ENCODE assay signal across 20 cellular contexts in the genomic region with DNA sequence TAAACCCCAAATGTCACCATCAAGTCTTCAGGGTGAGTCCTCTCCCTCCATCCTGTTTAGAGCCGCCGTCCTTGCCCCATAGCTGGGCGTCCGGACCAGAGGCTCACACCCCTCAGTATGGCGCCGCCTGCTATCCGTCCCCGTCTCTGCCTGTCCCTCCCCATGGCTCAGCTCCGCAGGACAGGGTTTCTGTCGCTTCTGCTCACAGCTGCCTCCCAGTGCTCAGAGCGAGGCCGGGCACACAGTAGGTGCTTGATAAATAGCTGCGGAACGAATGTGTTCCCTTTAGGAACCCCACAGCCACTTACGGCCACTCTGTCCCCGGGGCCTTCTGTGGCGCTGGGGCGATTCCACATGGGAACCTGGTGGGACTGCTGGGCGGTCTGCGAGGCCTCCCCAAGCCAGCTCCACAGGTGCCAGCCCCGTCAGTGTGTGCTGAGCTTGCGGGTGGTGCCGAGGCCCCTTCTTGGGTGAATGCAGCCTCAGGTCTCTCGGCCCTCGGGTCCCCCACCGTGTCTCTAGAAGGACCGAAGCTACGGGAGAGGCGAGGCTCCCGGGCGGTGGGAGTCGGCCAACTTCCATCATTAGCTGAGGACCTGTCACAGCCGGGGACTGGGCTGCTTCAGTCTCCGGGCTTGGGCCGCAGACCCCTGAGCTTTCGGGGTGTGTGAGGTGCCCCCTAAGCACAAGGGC.
"Had no signal": no experiment of that assay in that cellular context is flagged by ENCODE, and none has a peak within 500 bp of the region (broad histone marks: within the 10 kb centered on the region; RNA-seq: fewer than 3 reads in every experiment).

No MANE protein-coding gene starts in this region.

- H3K9me3 ChIP-seq: gastrocnemius medialis, lower lobe of right lung, psoas muscle, thoracic aorta, transverse colon had no signal

- H3K4me1 ChIP-seq: psoas muscle had no signal

- H3K27ac ChIP-seq: gastrocnemius medialis, heart right ventricle, left lung, lower lobe of right lung, psoas muscle, spleen, stomach, thoracic aorta, transverse colon had no signal

- DNase-seq: effector memory CD4-positive, alpha-beta T cell; gastrocnemius medialis; heart right ventricle; hypothalamus; islet precursor cell; lower lobe of right lung; natural killer cell; psoas muscle; retina; spleen; stimulated activated CD4-positive, alpha-beta T cell treated with anti-CD3 and anti-CD28 coated beads, Interleukin-15, amount 100 ng/mL, for 24 hours; stimulated activated CD4-positive, alpha-beta T cell treated with anti-CD3 and anti-CD28 coated beads, Interleukin-1b, Interleukin-23, amount 100 ng/mL, for 48 hours; stimulated activated CD4-positive, alpha-beta T cell treated with anti-CD3 and anti-CD28 coated beads, Interleukin-4, amount 100 ng/mL, for 4 hours; stimulated activated naive B cell treated with anti-CD40 and anti-IgM and Interleukin-4, amounts not matched to agents 10 μg/mL and 1 μg/mL and 100 μg/mL, for 72 hours; stomach; transverse colon had no signal

- H3K4me3 ChIP-seq: gastrocnemius medialis, heart right ventricle, left lung, lower lobe of right lung, psoas muscle, spleen, stomach, thoracic aorta, transverse colon had no signal

- ATAC-seq: esophagus mucosa; gastrocnemius medialis; heart right ventricle; left lung; lower lobe of right lung; natural killer cell; psoas muscle; sciatic nerve; stimulated activated naive B cell treated with anti-CD40 and anti-IgM and Interleukin-4, amounts not matched to agents 10 μg/mL and 1 μg/mL and 100 μg/mL, for 72 hours had no signal

- H3K36me3 ChIP-seq: gastrocnemius medialis, heart right ventricle, left lung, lower lobe of right lung, spleen, stomach, thoracic aorta, transverse colon had no signal
